Comparison of ENCODE assay signal across 21 cellular contexts in the genomic region with DNA sequence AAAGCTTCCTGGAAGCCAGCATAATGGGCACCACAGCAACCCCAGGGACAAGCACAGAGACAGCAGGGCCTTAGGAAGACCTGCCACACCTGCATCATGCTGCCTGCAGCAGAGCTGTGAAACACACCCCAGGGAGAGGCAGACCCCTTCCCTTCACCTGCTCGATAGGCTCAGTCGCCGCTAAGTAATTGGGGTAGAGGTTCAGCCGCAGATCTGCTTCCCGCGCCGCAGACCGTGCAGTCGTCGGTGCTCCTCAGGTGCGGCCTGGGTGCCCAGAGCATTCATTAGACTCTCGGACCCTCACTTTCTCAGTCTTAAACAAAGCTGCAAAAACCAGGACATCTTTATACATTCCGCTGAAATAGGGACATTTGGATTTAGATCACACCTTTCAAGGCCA. TPM values are rescaled to one million over a fixed set of nuclear protein-coding genes. Genes with fewer than 3 reads are reported as not detected.
DNase-seq lines count a peak whose midpoint lies in the region; ATAC-seq and TF ChIP-seq lines count a peak whose summit lies in the region.
"Had no signal": no experiment of that assay in that cellular context is flagged by ENCODE, and none has a peak within 500 bp of the region (broad histone marks: within the 10 kb centered on the region; RNA-seq: fewer than 3 reads in every experiment).

No MANE protein-coding gene starts in this region.

- peak overlapping the region; percentile 65 for H2AFZ ChIP-seq in mesenchymal stem cell (ENCODE audit: low read depth, low read length)
- H2AFZ ChIP-seq: GM23338 had no signal

- H3K4ac ChIP-seq in mesenchymal stem cell (ENCODE audit: low read depth in 1 of 2, low read length in 2 of 2) = no peak overlapping the region

- H3K14ac ChIP-seq in mesenchymal stem cell (ENCODE audit: low read length in 2 of 2) = no peak overlapping the region

- H3K36me3 ChIP-seq in mesenchymal stem cell (ENCODE audit: control insufficient read depth in 1 of 2, insufficient read depth in 2 of 2, low read depth in 1 of 2, low read length in 2 of 2) = peaks cover 26 to 41% of the 10 kb centered on the region in 2 experiments

- no peak overlapping the region for H2BK120ac ChIP-seq in mesenchymal stem cell (ENCODE audit: low read depth, low read length)

- H4K91ac ChIP-seq in mesenchymal stem cell (ENCODE audit: low read length) = no peak overlapping the region

- peaks cover 22% of the 10 kb centered on the region for H3K79me1 ChIP-seq in mesenchymal stem cell (replicated peaks; ENCODE audit: low read length, poor library complexity, severe bottlenecking)

- no peak overlapping the region for H3K23ac ChIP-seq in mesenchymal stem cell (ENCODE audit: low read length in 2 of 2)

- no peaks in the 10 kb centered on the region for H3K9me3 ChIP-seq in mesenchymal stem cell (ENCODE audit: control insufficient read depth, low read length)
- H3K9me3 ChIP-seq: BLaER1 had no signal

- H3K27ac ChIP-seq in mesenchymal stem cell (ENCODE audit: low read length, poor library complexity, severe bottlenecking) = no peak overlapping the region
- H3K27ac ChIP-seq: 22Rv1, BLaER1, C4-2B had no signal

- H2BK12ac ChIP-seq in mesenchymal stem cell (ENCODE audit: low read length in 2 of 2) = no peak overlapping the region

- WGBS in mesenchymal stem cell = 96% methylated on average over 13 of the region's 13 CpGs

- H3K9ac ChIP-seq in mesenchymal stem cell (ENCODE audit: low read length) = no peak overlapping the region
- H3K9ac ChIP-seq: BLaER1 had no signal

- no peak overlapping the region for H2BK15ac ChIP-seq in mesenchymal stem cell (ENCODE audit: low read depth, poor library complexity, severe bottlenecking)

- H4K8ac ChIP-seq in mesenchymal stem cell (ENCODE audit: low read length) = no peak overlapping the region

- intact Hi-C loops in activated CD4-positive, alpha-beta T cell treated with anti-CD3 and anti-CD28 coated beads, Interleukin-2, amount 10 ng/mL, durations not matched to agents 24 days and 14 days (cut with micrococcal nuclease) = no loop called here

- no peak overlapping the region for H3K4me3 ChIP-seq in mesenchymal stem cell (ENCODE audit: insufficient read depth in 1 of 2, low read depth in 1 of 2, low read length in 2 of 2)
- H3K4me3 ChIP-seq: BLaER1, GM12878, GM23338 had no signal

- H3K4me3 Mint-ChIP-seq in activated CD4-positive, alpha-beta T cell treated with anti-CD3 and anti-CD28 coated beads, Interleukin-2, amount 10 ng/mL, durations not matched to agents 24 days and 14 days = no peak overlapping the region
- no peak overlapping the region for H3K4me3 Mint-ChIP-seq in stimulated activated effector memory CD8-positive, alpha-beta T cell treated with anti-CD3 and anti-CD28 coated beads, Interleukin-12 subunit alpha, Interleukin-12 subunit beta, amount 100 ng/mL, for 72 hours
- H3K4me3 Mint-ChIP-seq: GM23338 had no signal

- no peaks in the 10 kb centered on the region for H3K27me3 ChIP-seq in mesenchymal stem cell (ENCODE audit: control insufficient read depth in 1 of 2, insufficient read depth in 1 of 2, low read length in 2 of 2)
- H3K27me3 ChIP-seq: BLaER1 had no signal

- peaks cover 30% of the 10 kb centered on the region for H3K36me3 Mint-ChIP-seq in activated CD4-positive, alpha-beta T cell treated with anti-CD3 and anti-CD28 coated beads, Interleukin-2, amount 10 ng/mL, durations not matched to agents 24 days and 14 days (ENCODE audit: low read depth)
- H3K36me3 Mint-ChIP-seq in stimulated activated effector memory CD8-positive, alpha-beta T cell treated with anti-CD3 and anti-CD28 coated beads, Interleukin-12 subunit alpha, Interleukin-12 subunit beta, amount 100 ng/mL, for 72 hours = peaks cover 39% of the 10 kb centered on the region

- H3K4me1 ChIP-seq in mesenchymal stem cell (ENCODE audit: control insufficient read depth, insufficient read depth, low read depth, low read length) = peaks cover 9% of the 10 kb centered on the region

- peaks cover 2% of the 10 kb centered on the region for H3K27me3 Mint-ChIP-seq in activated CD4-positive, alpha-beta T cell treated with anti-CD3 and anti-CD28 coated beads, Interleukin-2, amount 10 ng/mL, durations not matched to agents 24 days and 14 days
- H3K27me3 Mint-ChIP-seq: B cell; CD4-positive, alpha-beta T cell; CD8-positive, alpha-beta memory T cell had no signal

- H3K4me1 Mint-ChIP-seq in activated CD4-positive, alpha-beta T cell treated with anti-CD3 and anti-CD28 coated beads, Interleukin-2, amount 10 ng/mL, durations not matched to agents 24 days and 14 days = peaks cover 20% of the 10 kb centered on the region
- peaks cover 20% of the 10 kb centered on the region for H3K4me1 Mint-ChIP-seq in stimulated activated effector memory CD8-positive, alpha-beta T cell treated with anti-CD3 and anti-CD28 coated beads, Interleukin-12 subunit alpha, Interleukin-12 subunit beta, amount 100 ng/mL, for 72 hours

- no peak overlapping the region for H2AK5ac ChIP-seq in mesenchymal stem cell (ENCODE audit: low read length, severe bottlenecking)

- peak; percentile 56 for DNase-seq in activated CD4-positive, alpha-beta T cell treated with anti-CD3 and anti-CD28 coated beads, Interleukin-2, amount 10 ng/mL, durations not matched to agents 24 days and 14 days
- DNase-seq in activated CD4-positive, alpha-beta T cell treated with anti-CD3 and anti-CD28 coated beads for 1 hour = no peak
- DNase-seq in mesenchymal stem cell (no peak), GM13976 (ENCODE audit: low spot score) (no peak), hippocampal formation (lab: John Stamatoyannopoulos, UW) (no peak), GOT3 (lab: John Stamatoyannopoulos, UW) (no peak)
- DNase-seq in stimulated activated effector memory CD8-positive, alpha-beta T cell treated with anti-CD3 and anti-CD28 coated beads, Interleukin-12 subunit alpha, Interleukin-12 subunit beta, amount 100 ng/mL, for 72 hours (ENCODE audit: low spot score in 2 of 2) = no peak
- DNase-seq: CD4-positive, alpha-beta T cell; CD8-positive, alpha-beta memory T cell; DMS 273 treated with DMSO at 0.1 percent for 48 hours; DMS79; EL; GDM1; H7; HCEC 1CT had no signal

- no peaks in the 10 kb centered on the region for H3K9me3 Mint-ChIP-seq in activated CD4-positive, alpha-beta T cell treated with anti-CD3 and anti-CD28 coated beads, Interleukin-2, amount 10 ng/mL, durations not matched to agents 24 days and 14 days
- no peaks in the 10 kb centered on the region for H3K9me3 Mint-ChIP-seq in stimulated activated effector memory CD8-positive, alpha-beta T cell treated with anti-CD3 and anti-CD28 coated beads, Interleukin-12 subunit alpha, Interleukin-12 subunit beta, amount 100 ng/mL, for 72 hours
- H3K9me3 Mint-ChIP-seq: CD4-positive, alpha-beta T cell; CD8-positive, alpha-beta memory T cell had no signal

- no peak overlapping the region for H2BK5ac ChIP-seq in mesenchymal stem cell (ENCODE audit: low read depth, low read length, poor library complexity, severe bottlenecking)

- H3K18ac ChIP-seq in mesenchymal stem cell (ENCODE audit: low read depth in 1 of 2, low read length in 2 of 2) = no peak overlapping the region

- no peak overlapping the region for H3K4me2 ChIP-seq in mesenchymal stem cell (ENCODE audit: low read length, poor library complexity, severe bottlenecking)
- H3K4me2 ChIP-seq: BLaER1, GM23338 had no signal

- in situ Hi-C loops in GM13976 (cut with MboI; ENCODE audit: low sequenced_read_pairs, unreplicated experiment) = no loop called here

- no peak for ATAC-seq in stimulated activated effector memory CD8-positive, alpha-beta T cell treated with anti-CD3 and anti-CD28 coated beads, Interleukin-12 subunit alpha, Interleukin-12 subunit beta, amount 100 ng/mL, for 72 hours
- ATAC-seq: GM12878, GM23338 had no signal

- no peak overlapping the region for H3K27ac Mint-ChIP-seq in activated CD4-positive, alpha-beta T cell treated with anti-CD3 and anti-CD28 coated beads, Interleukin-2, amount 10 ng/mL, durations not matched to agents 24 days and 14 days
- H3K27ac Mint-ChIP-seq in stimulated activated effector memory CD8-positive, alpha-beta T cell treated with anti-CD3 and anti-CD28 coated beads, Interleukin-12 subunit alpha, Interleukin-12 subunit beta, amount 100 ng/mL, for 72 hours = peak overlapping the region; percentile 71
- H3K27ac Mint-ChIP-seq: B cell; CD4-positive, alpha-beta T cell; GM23338 had no signal

- no peak for TF ChIP-seq CTCF in GM13976 (IDR thresholded peaks at IDR 0.05; ENCODE audit: borderline replicate concordance, control extremely low read depth, extremely low read depth, insufficient read depth, missing control alignments)

RNA-seq across cellular contexts. Expression of a gene that starts 2.9 kb away (rescaled TPM):
- 8.0 and 10.3 TPM in 2 replicates for total RNA-seq in activated CD4-positive, alpha-beta T cell treated with anti-CD3 and anti-CD28 coated beads, Interleukin-2, amount 10 ng/mL, durations not matched to agents 24 days and 14 days
- 8.2 TPM for polyA plus RNA-seq in mesenchymal stem cell (2013, experiment 1 of 2)
- 8.3 TPM for polyA plus RNA-seq in mesenchymal stem cell (2013, experiment 2 of 2)

RNA-seq across cellular contexts. Expression of a gene that starts 29.2 kb away (rescaled TPM):
- 6.6 and 7.4 TPM in 2 replicates for total RNA-seq in activated CD4-positive, alpha-beta T cell treated with anti-CD3 and anti-CD28 coated beads, Interleukin-2, amount 10 ng/mL, durations not matched to agents 24 days and 14 days
- polyA plus RNA-seq in mesenchymal stem cell (2013, experiment 1 of 2) = 4.1 TPM
- polyA plus RNA-seq in mesenchymal stem cell (2013, experiment 2 of 2) = 4.0 TPM

RNA-seq across cellular contexts. Expression of a gene that starts 29.9 kb away (rescaled TPM):
- 2.1 and 2.6 TPM in 2 replicates for total RNA-seq in activated CD4-positive, alpha-beta T cell treated with anti-CD3 and anti-CD28 coated beads, Interleukin-2, amount 10 ng/mL, durations not matched to agents 24 days and 14 days
- polyA plus RNA-seq in mesenchymal stem cell (2013, experiment 1 of 2) = 0.21 TPM
- 0.21 TPM for polyA plus RNA-seq in mesenchymal stem cell (2013, experiment 2 of 2)

RNA-seq across cellular contexts. Expression of a gene that starts 57.8 kb away (rescaled TPM):
- total RNA-seq in activated CD4-positive, alpha-beta T cell treated with anti-CD3 and anti-CD28 coated beads, Interleukin-2, amount 10 ng/mL, durations not matched to agents 24 days and 14 days = 0.35 and 0.45 TPM in 2 replicates
- 16.2 TPM for polyA plus RNA-seq in mesenchymal stem cell (2013, experiment 1 of 2)
- polyA plus RNA-seq in mesenchymal stem cell (2013, experiment 2 of 2) = 16.3 TPM
